Comparison of ENCODE assay signal across 9 cellular contexts in genomic region chr20:21548390-21549035, GRCh38.
DNase-seq lines count a peak whose midpoint lies in the region; ATAC-seq lines count a peak whose summit lies in the region.
"Had no signal": no experiment of that assay in that cellular context is flagged by ENCODE, and none has a peak within 500 bp of the region (broad histone marks: within the 10 kb centered on the region; RNA-seq: fewer than 3 reads in every experiment).

No MANE protein-coding gene starts in this region.

- ATAC-seq in GM19324 (IDR thresholded peaks at IDR 0.05; ENCODE audit: low FRiP score, unreplicated experiment) (peak; percentile 83), HG03280 (IDR thresholded peaks at IDR 0.05; ENCODE audit: unreplicated experiment) (peak; percentile 70)
- ATAC-seq: foreskin keratinocyte had no signal

- peak; percentile 26 to 44 for DNase-seq in activated CD4-positive, alpha-beta T cell treated with anti-CD3 and anti-CD28 coated beads, Interleukin-2, amount 50 U/mL, for 48 hours
- DNase-seq in stimulated activated CD4-positive, alpha-beta T cell treated with anti-CD3 and anti-CD28 coated beads, TNF-alpha, amount 100 ng/mL, for 4 hours (ENCODE audit: low read depth in 3 of 3), result peak in 2 of 3 experiments; percentile 19 to 29
- DNase-seq in NCI-H524 treated with DMSO at 0.1 percent for 48 hours (lab: John Stamatoyannopoulos, UW) (no peak), SIG-M5 (lab: John Stamatoyannopoulos, UW) (no peak), SKM-1 (lab: John Stamatoyannopoulos, UW; ENCODE audit: unreplicated experiment) (no peak), NCI-H446 (lab: John Stamatoyannopoulos, UW) (no peak)
- DNase-seq: foreskin keratinocyte had no signal

Comparison
In these comparisons a context has a peak if more than half of its experiments do, and no peak if none do; other contexts are left out.
1. DNase-seq: peak in activated CD4-positive, alpha-beta T cell treated with anti-CD3 and anti-CD28 coated beads, Interleukin-2, amount 50 U/mL, for 48 hours (2 of 2) and stimulated activated CD4-positive, alpha-beta T cell treated with anti-CD3 and anti-CD28 coated beads, TNF-alpha, amount 100 ng/mL, for 4 hours (2 of 3); none in NCI-H524 treated with DMSO at 0.1 percent for 48 hours (single experiment), SIG-M5 (single experiment), SKM-1 (single experiment) and NCI-H446 (0 of 2).